Comparison of ENCODE assay signal across 16 cellular contexts in genomic region chr11:114889464-114890065, GRCh38.
A peak's percentile ranks its signal among the peaks of the same experiment; 100 is the strongest.
DNase-seq lines count a peak whose midpoint lies in the region; ATAC-seq and TF ChIP-seq lines count a peak whose summit lies in the region.
"Had no signal": no experiment of that assay in that cellular context is flagged by ENCODE, and none has a peak within 500 bp of the region (broad histone marks: within the 10 kb centered on the region; RNA-seq: fewer than 3 reads in every experiment).

No MANE protein-coding gene starts in this region.

- POLR2A ChIA-PET in activated CD4-positive, alpha-beta memory T cell treated with anti-CD3 and anti-CD28 coated beads, Interleukin-2, amount 10 ng/mL, durations not matched to agents 7 days and 5 days (lab: Charles Lee), result no interaction called here

- no peaks in the 10 kb centered on the region for H3F3A ChIP-seq in GM23338 (replicated peaks; ENCODE audit: low read depth)

- DNase-seq in D341Med (ENCODE audit: low spot score), result peak; percentile 37
- DNase-seq in GM23338 (ENCODE audit: low spot score), result peak; percentile 9
- DNase-seq in ecto neural progenitor cell (ENCODE audit: low spot score), result peak; percentile 60
- DNase-seq in right cardiac atrium, result no peak
- no peak for DNase-seq in activated CD4-positive, alpha-beta memory T cell treated with anti-CD3 and anti-CD28 coated beads, Interleukin-2, amount 10 ng/mL, durations not matched to agents 7 days and 5 days
- no peak for DNase-seq in stimulated activated naive CD8-positive, alpha-beta T cell treated with anti-CD3 and anti-CD28 coated beads, Interleukin-15, Interleukin-2, amounts not matched to agents 100 U/mL and 50 U/mL, for 24 hours
- DNase-seq: CD4-positive, alpha-beta T cell; COR-L47; DMS 273 treated with DMSO at 0.1 percent for 48 hours; GOT3; NCI-H2081; Peyer's patch had no signal

- H3K9me3 Mint-ChIP-seq in GM23338, result peaks cover 2% of the 10 kb centered on the region; the same call in 2 of the 3 replicates
- no peaks in the 10 kb centered on the region for H3K9me3 Mint-ChIP-seq in activated CD4-positive, alpha-beta memory T cell treated with anti-CD3 and anti-CD28 coated beads, Interleukin-2, amount 10 ng/mL, durations not matched to agents 7 days and 5 days

- H3K9me3 ChIP-seq in right cardiac atrium (ENCODE audit: control insufficient read depth, low read length), result no peaks in the 10 kb centered on the region
- H3K9me3 ChIP-seq: Peyer's patch, SJSA1 had no signal

- intact Hi-C loops in right cardiac atrium (cut with DNase I), result no loop called here

- H3K4me1 ChIP-seq in GM23338 (ENCODE audit: insufficient read depth) (peaks cover 8% of the 10 kb centered on the region), right cardiac atrium (ENCODE audit: control insufficient read depth, insufficient read depth, low read length) (no peaks in the 10 kb centered on the region)
- H3K4me1 ChIP-seq: Peyer's patch, SJSA1 had no signal

- CTCF ChIA-PET in activated CD4-positive, alpha-beta memory T cell treated with anti-CD3 and anti-CD28 coated beads, Interleukin-2, amount 10 ng/mL, durations not matched to agents 7 days and 5 days (lab: Charles Lee), result no interaction called here

- H3K36me3 ChIP-seq in GM23338 (ENCODE audit: insufficient read depth), result no peaks in the 10 kb centered on the region
- H3K36me3 ChIP-seq: Peyer's patch, SJSA1 had no signal

- H3K27ac Mint-ChIP-seq in GM23338, result no peak overlapping the region
- H3K27ac Mint-ChIP-seq in activated CD4-positive, alpha-beta memory T cell treated with anti-CD3 and anti-CD28 coated beads, Interleukin-2, amount 10 ng/mL, durations not matched to agents 7 days and 5 days, result no peak overlapping the region
- H3K27ac Mint-ChIP-seq: CD4-positive, alpha-beta T cell; IgD-negative memory B cell had no signal

- no peak overlapping the region for H3K4me3 Mint-ChIP-seq in GM23338
- H3K4me3 Mint-ChIP-seq in activated CD4-positive, alpha-beta memory T cell treated with anti-CD3 and anti-CD28 coated beads, Interleukin-2, amount 10 ng/mL, durations not matched to agents 7 days and 5 days, result no peak overlapping the region
- H3K4me3 Mint-ChIP-seq: CD4-positive, alpha-beta T cell; IgD-negative memory B cell had no signal

- H3K36me3 Mint-ChIP-seq in GM23338 (ENCODE audit: low read depth), result no peaks in the 10 kb centered on the region
- H3K36me3 Mint-ChIP-seq in activated CD4-positive, alpha-beta memory T cell treated with anti-CD3 and anti-CD28 coated beads, Interleukin-2, amount 10 ng/mL, durations not matched to agents 7 days and 5 days (ENCODE audit: low read depth), result no peaks in the 10 kb centered on the region
- H3K36me3 Mint-ChIP-seq: IgD-negative memory B cell had no signal

- WGBS in right cardiac atrium, result 50% methylated on average over 14 of the region's 14 CpGs

- ATAC-seq in GM23338 (peak; percentile 72), right cardiac atrium (no peak), GM21717 (IDR thresholded peaks at IDR 0.05; ENCODE audit: unreplicated experiment) (no peak)
- no peak for ATAC-seq in stimulated activated naive CD8-positive, alpha-beta T cell treated with anti-CD3 and anti-CD28 coated beads, Interleukin-15, Interleukin-2, amounts not matched to agents 100 U/mL and 50 U/mL, for 24 hours
- ATAC-seq: HCT116 had no signal

- no peaks in the 10 kb centered on the region for H3K79me2 ChIP-seq in GM23338 (replicated peaks; ENCODE audit: insufficient read depth)

- peak overlapping the region; percentile 84; the same call in 1 of the 2 replicates for H2AFZ ChIP-seq in GM23338

- peaks cover 14% of the 10 kb centered on the region for H3K4me1 Mint-ChIP-seq in GM23338
- no peaks in the 10 kb centered on the region for H3K4me1 Mint-ChIP-seq in activated CD4-positive, alpha-beta memory T cell treated with anti-CD3 and anti-CD28 coated beads, Interleukin-2, amount 10 ng/mL, durations not matched to agents 7 days and 5 days
- H3K4me1 Mint-ChIP-seq: IgD-negative memory B cell had no signal

- H3K27me3 ChIP-seq in GM23338 (ENCODE audit: insufficient read depth) (no peaks in the 10 kb centered on the region), right cardiac atrium (ENCODE audit: control insufficient read depth, insufficient read depth) (no peaks in the 10 kb centered on the region)
- H3K27me3 ChIP-seq: Peyer's patch, SJSA1 had no signal

- H3K4me3 ChIP-seq in GM23338, result 0 out of 2 replicates have a peak overlapping the region, but pooled peaks have one; percentile 12
- H3K4me3 ChIP-seq in right cardiac atrium (ENCODE audit: low read length), result no peak overlapping the region
- H3K4me3 ChIP-seq: Peyer's patch, SJSA1 had no signal

- H3K9me2 ChIP-seq in GM23338 (ENCODE audit: insufficient read depth), result no peaks in the 10 kb centered on the region

- H3K4me2 ChIP-seq in GM23338, result peak overlapping the region; percentile 57; the same call in 1 of the 2 replicates

- TF ChIP-seq CTCF in GM23338 (conservative IDR thresholded peaks at IDR 0.05; ENCODE audit: low read depth in 2 of 2), result no peak

- no peak overlapping the region for H3K27ac ChIP-seq in GM23338 (ENCODE audit: low read depth)
- H3K27ac ChIP-seq in right cardiac atrium (ENCODE audit: low read length), result peak overlapping the region; percentile 8
- H3K27ac ChIP-seq: Peyer's patch, SJSA1 had no signal

- peaks cover 3% of the 10 kb centered on the region for H3K27me3 Mint-ChIP-seq in GM23338 (ENCODE audit: insufficient read depth, low read depth, poor library complexity)
- no peaks in the 10 kb centered on the region for H3K27me3 Mint-ChIP-seq in activated CD4-positive, alpha-beta memory T cell treated with anti-CD3 and anti-CD28 coated beads, Interleukin-2, amount 10 ng/mL, durations not matched to agents 7 days and 5 days
- H3K27me3 Mint-ChIP-seq: IgD-negative memory B cell had no signal

- no peaks in the 10 kb centered on the region for H4K20me1 ChIP-seq in GM23338 (replicated peaks; ENCODE audit: insufficient read depth)

TF ChIP-seq in GM23338, 12 proteins besides CTCF, POLR2A, EP300 and RAD21:
- no peak for TF ChIP-seq POLR2AphosphoS5 (IDR thresholded peaks at IDR 0.05; ENCODE audit: low read depth)
- TF ChIP-seq REST (IDR thresholded peaks at IDR 0.05; ENCODE audit: unreplicated experiment), result no peak
- TF ChIP-seq EZH2 (IDR thresholded peaks at IDR 0.05; ENCODE audit: low read depth, unreplicated experiment), result no peak
- no peak for TF ChIP-seq STAT1 (IDR thresholded peaks at IDR 0.05; ENCODE audit: unreplicated experiment)
- TF ChIP-seq CREB1 (CRISPR knock-in tag; IDR thresholded peaks at IDR 0.05; ENCODE audit: low read depth), result no peak
- TF ChIP-seq ZNF114 (CRISPR knock-in tag; IDR thresholded peaks at IDR 0.05), result no peak
- no peak for TF ChIP-seq ETS1 (IDR thresholded peaks at IDR 0.05)

Comparison
In these comparisons a context has a peak if more than half of its experiments do, and no peak if none do; other contexts are left out.
1. DNase-seq: peak in D341Med (single experiment), GM23338 (single experiment) and ecto neural progenitor cell (single experiment); none in right cardiac atrium (0 of 3), activated CD4-positive, alpha-beta memory T cell treated with anti-CD3 and anti-CD28 coated beads, Interleukin-2, amount 10 ng/mL, durations not matched to agents 7 days and 5 days (single experiment) and stimulated activated naive CD8-positive, alpha-beta T cell treated with anti-CD3 and anti-CD28 coated beads, Interleukin-15, Interleukin-2, amounts not matched to agents 100 U/mL and 50 U/mL, for 24 hours (single experiment).